25 cellular contexts compared by ENCODE assay signal in the genomic region with DNA sequence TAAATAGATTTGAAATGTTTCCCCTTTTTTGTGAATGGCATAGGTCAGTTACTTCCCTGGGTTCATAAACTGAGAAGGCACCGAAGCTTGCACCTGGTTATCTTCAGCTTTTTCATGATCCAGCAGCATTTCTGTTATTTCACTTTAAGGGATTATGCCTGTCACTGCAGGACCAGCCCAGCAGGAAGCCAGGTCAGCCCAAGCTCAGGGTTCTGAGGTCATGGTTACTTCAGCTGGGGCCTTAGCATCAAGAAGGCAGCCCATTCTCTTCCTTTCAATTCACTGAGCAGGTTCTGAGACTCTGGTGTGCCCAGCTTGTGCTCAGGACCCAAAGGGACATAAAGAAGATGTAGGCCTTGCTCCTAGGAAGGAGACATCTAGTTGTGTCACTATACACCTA.
"Had no signal": no experiment of that assay in that cellular context is flagged by ENCODE, and none has a peak within 500 bp of the region (broad histone marks: within the 10 kb centered on the region; RNA-seq: fewer than 3 reads in every experiment).

No MANE protein-coding gene starts in this region.

- H3K27me3 ChIP-seq: esophagus squamous epithelium, heart right ventricle, pancreas, spleen, suprapubic skin, tibial artery, upper lobe of right lung had no signal

- H3K36me3 ChIP-seq: esophagus squamous epithelium, heart right ventricle, pancreas, spleen, suprapubic skin, tibial artery, upper lobe of right lung had no signal

- H3K9me3 ChIP-seq: esophagus squamous epithelium, heart right ventricle, pancreas, psoas muscle, spleen, suprapubic skin, tibial artery, upper lobe of right lung had no signal

- H3K4me3 ChIP-seq: esophagus squamous epithelium, heart right ventricle, pancreas, psoas muscle, spleen, suprapubic skin, tibial artery, upper lobe of right lung had no signal

- H3K27ac ChIP-seq: esophagus squamous epithelium, heart right ventricle, pancreas, psoas muscle, spleen, suprapubic skin, tibial artery, upper lobe of right lung had no signal

- H3K4me1 ChIP-seq: pancreas, psoas muscle, tibial artery, upper lobe of right lung had no signal

- DNase-seq: activated B cell treated with CpG ODN at 0.5 μM for 24 hours; activated CD4-positive, alpha-beta T cell treated with anti-CD3 and anti-CD28 coated beads, Interleukin-2, amount 50 U/mL, for 1 hour; activated CD8-positive, alpha-beta T cell treated with anti-CD3 and anti-CD28 coated beads for 36 hours; activated gamma-delta T cell treated with Interleukin-2 at 50 U/mL for 16 hours; activated naive CD8-positive, alpha-beta T cell treated with anti-CD3 and anti-CD28 coated beads, Interleukin-2, amount 50 U/mL, for 24 hours; activated T-cell treated with anti-CD3 and anti-CD28 coated beads, Interleukin-2, amount 50 U/mL, for 4 hours; amygdala; caudate nucleus; esophagus squamous epithelium; foreskin melanocyte; heart right ventricle; islet precursor cell; mammary epithelial cell; naive thymus-derived CD4-positive, alpha-beta T cell; nucleus accumbens; pancreas; psoas muscle; right cardiac atrium; spleen; stimulated activated naive CD4-positive, alpha-beta T cell; T-helper 2 cell; tibial artery; upper lobe of right lung had no signal

- ATAC-seq: activated CD8-positive, alpha-beta T cell treated with anti-CD3 and anti-CD28 coated beads for 36 hours; activated naive CD8-positive, alpha-beta T cell treated with anti-CD3 and anti-CD28 coated beads, Interleukin-2, amount 50 U/mL, for 24 hours; activated T-cell treated with anti-CD3 and anti-CD28 coated beads, Interleukin-2, amount 50 U/mL, for 4 hours; activated T-helper 17 cell treated with anti-CD3 and anti-CD28 coated beads, Interleukin-2, amount 50 U/mL, for 72 hours; naive thymus-derived CD4-positive, alpha-beta T cell; pancreas; psoas muscle; upper lobe of right lung had no signal
